ENCODE assay signal across 3 cellular contexts in genomic region chr2:213261237-213261636, GRCh38.
TF ChIP-seq lines count a peak whose summit lies in the region.

No MANE protein-coding gene starts in this region.

TF ChIP-seq in GM23338, 12 proteins besides CTCF, POLR2A, EP300 and RAD21:
- TF ChIP-seq REST (IDR thresholded peaks at IDR 0.05; ENCODE audit: unreplicated experiment): no peak
TF ChIP-seq in GM23338: peak in this region for 0.

TF ChIP-seq in SK-N-SH, 30 proteins besides CTCF, POLR2A, EP300 and RAD21:
- TF ChIP-seq NFIC (IDR thresholded peaks at IDR 0.05; ENCODE audit: borderline replicate concordance) (peak; percentile 61; the same call in 1 of the 2 replicates), MXI1 (IDR thresholded peaks at IDR 0.05; ENCODE audit: low read depth, low read length) (no peak)

TF ChIP-seq in K562, 482 proteins besides CTCF, POLR2A, EP300 and RAD21:
- TF ChIP-seq BRCA1 (IDR thresholded peaks at IDR 0.05): no peak
- no peak for TF ChIP-seq BRCA1 (CRISPR knock-in tag; IDR thresholded peaks at IDR 0.05)
- TF ChIP-seq NFIX (CRISPR knock-in tag; IDR thresholded peaks at IDR 0.05; ENCODE audit: low read depth): peak; percentile 95
- no peak for TF ChIP-seq PURB (CRISPR knock-in tag; IDR thresholded peaks at IDR 0.05; ENCODE audit: low read depth)
- TF ChIP-seq NFIC (IDR thresholded peaks at IDR 0.05): peak; percentile 97
